In genomic region chr2:65382776-65383357, GRCh38 we compare ENCODE assay signal across 8 cellular contexts.
DNase-seq lines count a peak whose midpoint lies in the region; ATAC-seq and FAIRE-seq lines count a peak whose summit lies in the region.

No MANE protein-coding gene starts in this region.

- peak; percentile 83 for FAIRE-seq in RCC 7860 (lab: Jason Lieb, UNC)

- ATAC-seq in GM19025 (IDR thresholded peaks at IDR 0.05; ENCODE audit: low read depth, unreplicated experiment) = peak; percentile 77
- ATAC-seq in HG03175 (IDR thresholded peaks at IDR 0.05; ENCODE audit: unreplicated experiment) = peak; percentile 61

- no peak overlapping the region for H3K4me3 ChIP-seq in skeletal muscle cell (ENCODE audit: low read depth, low read length)

- DNase-seq in AG20443 (ENCODE audit: low spot score) (peak; percentile 86), RCC 7860 (ENCODE audit: low spot score) (peak; percentile 91), glomerular visceral epithelial cell (ENCODE audit: extremely low spot score) (peak; percentile 94), skeletal muscle cell (ENCODE audit: low read depth) (peak; percentile 84), SW 1271 (lab: John Stamatoyannopoulos, UW) (no peak)
- peak; percentile 77 for DNase-seq in activated T-helper 9 cell treated with anti-CD3 and anti-CD28 coated beads, Interleukin-2, amount 50 U/mL, for 16 hours (ENCODE audit: low read depth)

Comparison
In these comparisons a context has a peak if more than half of its experiments do, and no peak if none do; other contexts are left out.
1. DNase-seq: peak in AG20443 (single experiment), RCC 7860 (single experiment), activated T-helper 9 cell treated with anti-CD3 and anti-CD28 coated beads, Interleukin-2, amount 50 U/mL, for 16 hours (single experiment), glomerular visceral epithelial cell (single experiment) and skeletal muscle cell (single experiment); none in SW 1271 (0 of 2).